Comparison of ENCODE assay signal across 12 cellular contexts in the genomic region with DNA sequence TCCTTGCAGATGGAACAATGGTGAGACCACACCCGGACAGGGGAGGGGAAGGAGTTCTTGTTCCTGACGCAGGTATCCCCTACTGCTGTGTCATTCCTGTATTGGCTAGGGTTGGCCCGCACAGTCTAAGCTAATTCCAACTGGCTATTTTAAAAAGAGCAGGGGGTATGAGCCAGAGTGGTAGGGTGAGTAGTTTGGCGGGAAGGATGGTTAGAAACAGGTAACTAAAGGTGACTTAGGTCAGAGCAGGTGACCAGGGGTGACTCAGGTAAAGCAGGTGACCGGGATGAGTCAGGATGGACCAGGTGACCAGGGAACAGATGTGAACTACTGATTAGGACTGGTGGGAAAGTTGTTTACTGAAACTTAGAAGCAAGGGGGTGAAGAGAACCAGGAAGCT. TPM values are rescaled to one million over a fixed set of nuclear protein-coding genes. Genes with fewer than 3 reads are reported as not detected.
DNase-seq lines count a peak whose midpoint lies in the region; ATAC-seq and TF ChIP-seq lines count a peak whose summit lies in the region.
"Had no signal": no experiment of that assay in that cellular context is flagged by ENCODE, and none has a peak within 500 bp of the region (broad histone marks: within the 10 kb centered on the region; RNA-seq: fewer than 3 reads in every experiment).

No MANE protein-coding gene starts in this region.

- H3K4me3 Mint-ChIP-seq in endodermal cell: no peak overlapping the region

- H3K27ac ChIP-seq in endodermal cell (ENCODE audit: low read depth, low read length) (no peak overlapping the region), neutrophil (peak overlapping the region; percentile 75)
- H3K27ac ChIP-seq: HL-60 had no signal

- H3K4me1 Mint-ChIP-seq in endodermal cell: peaks cover 64% of the 10 kb centered on the region

- H3K36me3 ChIP-seq in endodermal cell (ENCODE audit: control insufficient read depth, insufficient read depth, low read length) (peaks cover 35% of the 10 kb centered on the region), neutrophil (peaks cover 20% of the 10 kb centered on the region)

- no peaks in the 10 kb centered on the region for H3K27me3 ChIP-seq in endodermal cell (ENCODE audit: control insufficient read depth, insufficient read depth, low read length, poor library complexity, severe bottlenecking)
- H3K27me3 ChIP-seq in neutrophil: no peaks in the 10 kb centered on the region
- H3K27me3 ChIP-seq: right lobe of liver had no signal

- H3K36me3 Mint-ChIP-seq in endodermal cell (ENCODE audit: low read depth): peaks cover 19% of the 10 kb centered on the region

- H3K9me3 ChIP-seq in endodermal cell (ENCODE audit: control insufficient read depth, low read length) (no peaks in the 10 kb centered on the region), neutrophil (no peaks in the 10 kb centered on the region)
- H3K9me3 ChIP-seq: right lobe of liver had no signal

- H3K27ac Mint-ChIP-seq in endodermal cell: peak overlapping the region; percentile 56

- no peaks in the 10 kb centered on the region for H3K27me3 Mint-ChIP-seq in endodermal cell (ENCODE audit: insufficient read depth)

- H3K9ac ChIP-seq in endodermal cell (ENCODE audit: extremely low read depth, low read length, poor library complexity, severe bottlenecking): no peak overlapping the region

- no peak for TF ChIP-seq CTCF in endodermal cell (conservative IDR thresholded peaks at IDR 0.05)
- no peak for TF ChIP-seq CTCF in neutrophil (IDR thresholded peaks at IDR 0.05)

- H3K4me3 ChIP-seq in endodermal cell (ENCODE audit: low read length) (no peak overlapping the region), neutrophil (ENCODE audit: low read depth in 1 of 2, low read length in 1 of 2) (peak overlapping the region; percentile 24 to 31)
- H3K4me3 ChIP-seq: right lobe of liver had no signal

- H3K9me3 Mint-ChIP-seq in endodermal cell: no peaks in the 10 kb centered on the region

- ATAC-seq in GM21390 (IDR thresholded peaks at IDR 0.05; ENCODE audit: unreplicated experiment) (no peak), HG03175 (IDR thresholded peaks at IDR 0.05; ENCODE audit: unreplicated experiment) (no peak)

- WGBS in endodermal cell (ENCODE audit: insufficient coverage in 1 of 2, insufficient read length in 1 of 2), 2 experiments: 93 to 94% methylated on average over 4 to 5 of the region's 5 CpGs

- peak; percentile 93 for DNase-seq in DMS53 (lab: John Stamatoyannopoulos, UW)
- DNase-seq in LoVo (ENCODE audit: low spot score): peak; percentile 39
- DNase-seq in endodermal cell: peak; percentile 60
- DNase-seq in GM19238 (ENCODE audit: insufficient read length, low spot score): no peak
- DNase-seq: central memory CD4-positive, alpha-beta T cell; NCI-H524 treated with DMSO at 0.1 percent for 48 hours; substantia nigra had no signal

- H3K4me1 ChIP-seq in endodermal cell (ENCODE audit: control insufficient read depth, insufficient read depth, low read length) (peaks cover 22% of the 10 kb centered on the region), neutrophil (ENCODE audit: control insufficient read depth in 1 of 2, insufficient read depth in 1 of 2, low read depth in 1 of 2, low read length in 1 of 2) (peaks cover 36 to 42% of the 10 kb centered on the region in 2 experiments)
- H3K4me1 ChIP-seq: right lobe of liver had no signal

RNA-seq across cellular contexts. Expression of gene ZNF292, which starts 58.0 kb away (rescaled TPM):
- total RNA-seq in endodermal cell: 10 to 100 TPM; 45.9 to 50.2 TPM
- polyA plus RNA-seq in endodermal cell (2013, experiment 1 of 2): 23.8 TPM
- 25.2 TPM for polyA plus RNA-seq in endodermal cell (2013, experiment 2 of 2)
